8 cellular contexts compared by ENCODE assay signal in the genomic region with DNA sequence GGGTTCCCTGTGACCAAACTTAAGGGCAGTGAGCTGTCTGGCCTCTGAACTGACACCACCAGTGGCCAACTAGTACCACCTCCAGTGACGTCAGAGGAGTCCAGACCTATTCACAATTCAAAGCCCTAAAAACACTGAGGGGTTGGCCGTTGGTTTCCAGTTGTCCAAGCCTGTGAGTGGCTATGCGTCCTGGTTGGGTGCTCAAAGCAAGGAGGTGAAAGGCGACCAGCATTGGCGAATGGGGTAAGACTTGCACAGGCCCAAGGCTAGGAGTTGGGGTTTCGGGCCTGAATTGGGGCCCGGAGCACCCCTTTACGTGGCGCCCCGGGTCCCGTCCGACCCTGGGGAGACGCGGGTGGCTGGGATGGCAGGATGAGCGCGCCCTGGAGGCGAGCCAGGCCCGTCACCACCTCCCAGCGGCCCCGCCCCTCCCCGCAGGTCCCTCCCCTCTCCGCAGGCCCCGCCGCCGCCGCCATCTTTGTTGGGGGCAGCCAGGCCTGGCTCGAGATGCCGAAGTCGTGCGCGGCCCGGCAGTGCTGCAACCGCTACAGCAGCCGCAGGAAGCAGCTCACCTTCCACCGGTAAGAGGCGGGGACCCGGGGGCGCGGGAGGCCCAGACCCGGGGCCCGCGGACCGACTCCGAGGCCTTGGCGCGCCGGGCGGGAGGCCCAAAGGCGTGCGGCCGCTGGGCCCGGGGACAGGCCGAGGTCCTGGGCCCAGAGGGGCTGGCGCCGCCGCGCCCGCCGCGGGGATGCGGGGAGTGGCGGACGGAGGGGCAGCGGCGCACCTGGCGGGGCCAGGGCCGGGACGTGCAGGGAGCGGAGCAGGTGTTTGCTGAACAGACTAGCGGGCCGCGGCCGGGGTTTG. TPM values are rescaled to one million over a fixed set of nuclear protein-coding genes. Genes with fewer than 3 reads are reported as not detected.
DNase-seq lines count a peak whose midpoint lies in the region; ATAC-seq and TF ChIP-seq lines count a peak whose summit lies in the region.

A gene with protein sequence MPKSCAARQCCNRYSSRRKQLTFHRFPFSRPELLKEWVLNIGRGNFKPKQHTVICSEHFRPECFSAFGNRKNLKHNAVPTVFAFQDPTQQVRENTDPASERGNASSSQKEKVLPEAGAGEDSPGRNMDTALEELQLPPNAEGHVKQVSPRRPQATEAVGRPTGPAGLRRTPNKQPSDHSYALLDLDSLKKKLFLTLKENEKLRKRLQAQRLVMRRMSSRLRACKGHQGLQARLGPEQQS (plus strand): TSS at position 157 of the 867 bp plus-strand sequence. CDS start 351 bp downstream, at position 508.

- H3K79me2 ChIP-seq in OCI-LY3 (ENCODE audit: low read length): peaks cover 25% of the 10 kb centered on the region

- ATAC-seq in GM19452 (IDR thresholded peaks at IDR 0.05; ENCODE audit: unreplicated experiment): peak; percentile 78

- no peak within 1 kb of the TSS for H3K27ac ChIP-seq in OCI-LY3 (ENCODE audit: low read length)
- H3K27ac ChIP-seq in mucosa of rectum (ENCODE audit: low read depth in 2 of 2, low read length in 2 of 2): peak within 1 kb of the TSS; percentile 50 to 77

- H3K4me3 ChIP-seq in OCI-LY3 (ENCODE audit: low read length) (peak within 1 kb of the TSS; percentile 93), epithelial cell of proximal tubule (ENCODE audit: low read depth, low read length) (peak within 1 kb of the TSS; percentile 74), mucosa of rectum (ENCODE audit: low read length in 2 of 2) (peak within 1 kb of the TSS; percentile 61 to 84)

- H3K9me3 ChIP-seq in OCI-LY3 (ENCODE audit: insufficient read depth, low read length) (no peaks in the 10 kb centered on the region), mucosa of rectum (ENCODE audit: control insufficient read depth in 2 of 2, low read length in 2 of 2) (no peaks in the 10 kb centered on the region)

- peak; percentile 65 for DNase-seq in COLO829 (ENCODE audit: low spot score)
- peak; percentile 76 for DNase-seq in HPDE6-E6E7 (ENCODE audit: extremely low spot score)
- DNase-seq in activated T-cell treated with anti-CD3 and anti-CD28 coated beads for 4 hours: peak; percentile 87
- DNase-seq in epithelial cell of proximal tubule (ENCODE audit: low read depth): peak; percentile 49
- peak; percentile 93 for DNase-seq in stimulated activated CD8-positive, alpha-beta memory T cell treated with anti-CD3 and anti-CD28 coated beads, Interleukin-4, amount 100 ng/mL, for 48 hours

- H2AFZ ChIP-seq in OCI-LY3 (ENCODE audit: low read depth, low read length): no peak within 1 kb of the TSS; the same call in 1 of the 2 replicates

- H4K20me1 ChIP-seq in OCI-LY3 (ENCODE audit: insufficient read depth, low read length): peaks cover 4% of the 10 kb centered on the region; the same call in 1 of the 2 replicates

- peak within 1 kb of the TSS; percentile 86 for H3K4me2 ChIP-seq in OCI-LY3 (ENCODE audit: low read length)

- H3K4me1 ChIP-seq in OCI-LY3 (ENCODE audit: low read length) (peaks cover 9% of the 10 kb centered on the region; the same call in 1 of the 2 replicates), mucosa of rectum (ENCODE audit: control insufficient read depth in 2 of 2, insufficient read depth in 2 of 2, low read length in 2 of 2) (peaks cover 4 to 12% of the 10 kb centered on the region in 2 donors)

- no peaks in the 10 kb centered on the region for H3K27me3 ChIP-seq in OCI-LY3 (ENCODE audit: low read depth, low read length)
- H3K27me3 ChIP-seq in mucosa of rectum (ENCODE audit: control insufficient read depth in 2 of 2, insufficient read depth in 2 of 2, low read length in 2 of 2): no peaks in the 10 kb centered on the region

- TF ChIP-seq CTCF in OCI-LY3 (IDR thresholded peaks at IDR 0.05; ENCODE audit: low read depth, low read length): peak; percentile 16; the same call in 1 of the 2 replicates
- TF ChIP-seq CTCF in epithelial cell of proximal tubule (conservative IDR thresholded peaks at IDR 0.05; ENCODE audit: low read depth, low read length): no peak

- peak within 1 kb of the TSS; percentile 69 for H3K9ac ChIP-seq in OCI-LY3 (ENCODE audit: low read length)
- peak within 1 kb of the TSS; percentile 61 to 75 for H3K9ac ChIP-seq in mucosa of rectum (ENCODE audit: low read depth in 1 of 2, low read length in 2 of 2)

- H3K36me3 ChIP-seq in OCI-LY3 (replicated peaks; ENCODE audit: low read depth, low read length) (peaks cover 19% of the 10 kb centered on the region), mucosa of rectum (ENCODE audit: control insufficient read depth in 2 of 2, insufficient read depth in 2 of 2, low read length in 2 of 2) (peaks cover 20 to 37% of the 10 kb centered on the region in 2 donors)

RNA-seq across cellular contexts. Expression of the gene that starts here (rescaled TPM):
- 15.8 and 24.0 TPM in 2 replicates for total RNA-seq in epithelial cell of proximal tubule
